In genomic region chr1:23578311-23578996, GRCh38 we compare ENCODE assay signal across 10 cellular contexts. TPM values are rescaled to one million over a fixed set of nuclear protein-coding genes. Genes with fewer than 3 reads are reported as not detected.
DNase-seq lines count a peak whose midpoint lies in the region; ATAC-seq and TF ChIP-seq lines count a peak whose summit lies in the region.
"Had no signal": no experiment of that assay in that cellular context is flagged by ENCODE, and none has a peak within 500 bp of the region (broad histone marks: within the 10 kb centered on the region; RNA-seq: fewer than 3 reads in every experiment).

No MANE protein-coding gene starts in this region.

- ATAC-seq in left ventricle myocardium superior (no peak), mucosa of descending colon (peak; percentile 33), HG03460 (IDR thresholded peaks at IDR 0.05; ENCODE audit: unreplicated experiment) (no peak), HG03521 (IDR thresholded peaks at IDR 0.05; ENCODE audit: unreplicated experiment) (no peak)
- ATAC-seq in activated naive CD8-positive, alpha-beta T cell treated with anti-CD3 and anti-CD28 coated beads, Interleukin-2, amount 10 ng/mL, durations not matched to agents 7 days and 5 days (ENCODE audit: low read depth): no peak

- peaks cover 51% of the 10 kb centered on the region for H3K4me1 Mint-ChIP-seq in activated naive CD8-positive, alpha-beta T cell treated with anti-CD3 and anti-CD28 coated beads, Interleukin-2, amount 10 ng/mL, durations not matched to agents 7 days and 5 days

- no peaks in the 10 kb centered on the region for H3K9me3 Mint-ChIP-seq in activated naive CD8-positive, alpha-beta T cell treated with anti-CD3 and anti-CD28 coated beads, Interleukin-2, amount 10 ng/mL, durations not matched to agents 7 days and 5 days

- H3K4me1 ChIP-seq in cardiac muscle cell (ENCODE audit: low read depth) (peaks cover 42% of the 10 kb centered on the region), mucosa of descending colon (ENCODE audit: low read depth) (peaks cover 10% of the 10 kb centered on the region), vagina (peaks cover 25% of the 10 kb centered on the region)

- H3K36me3 Mint-ChIP-seq in activated naive CD8-positive, alpha-beta T cell treated with anti-CD3 and anti-CD28 coated beads, Interleukin-2, amount 10 ng/mL, durations not matched to agents 7 days and 5 days: no peaks in the 10 kb centered on the region

- intact Hi-C loops in left ventricle myocardium superior (cut with micrococcal nuclease): no loop called here
- intact Hi-C loops in mucosa of descending colon (cut with DNase I, micrococcal nuclease): no loop called here
- intact Hi-C loops in vagina (cut with DNase I): no loop called here

- TF ChIP-seq CTCF in cardiac muscle cell (IDR thresholded peaks at IDR 0.05; ENCODE audit: low read depth, low read length): no peak
- no peak for TF ChIP-seq CTCF in mucosa of descending colon (IDR thresholded peaks at IDR 0.05)
- TF ChIP-seq CTCF in vagina (IDR thresholded peaks at IDR 0.05): no peak

- H3K27ac ChIP-seq in cardiac muscle cell: peak overlapping the region; percentile 98
- peak overlapping the region; percentile 77 for H3K27ac ChIP-seq in vagina

- H3K36me3 ChIP-seq in cardiac muscle cell: no peaks in the 10 kb centered on the region
- H3K36me3 ChIP-seq in mucosa of descending colon (ENCODE audit: low read depth): no peaks in the 10 kb centered on the region
- no peaks in the 10 kb centered on the region for H3K36me3 ChIP-seq in vagina

- peak overlapping the region; percentile 76 for H3K27ac Mint-ChIP-seq in activated naive CD8-positive, alpha-beta T cell treated with anti-CD3 and anti-CD28 coated beads, Interleukin-2, amount 10 ng/mL, durations not matched to agents 7 days and 5 days

- no peaks in the 10 kb centered on the region for H3K27me3 Mint-ChIP-seq in activated naive CD8-positive, alpha-beta T cell treated with anti-CD3 and anti-CD28 coated beads, Interleukin-2, amount 10 ng/mL, durations not matched to agents 7 days and 5 days

- POLR2A ChIA-PET in activated naive CD8-positive, alpha-beta T cell treated with anti-CD3 and anti-CD28 coated beads, Interleukin-2, amount 10 ng/mL, durations not matched to agents 7 days and 5 days (lab: Charles Lee): interaction anchor here (1.0 to 5.0 kb wide), 5 partner anchors 14 to 23 kb away, joined by 3 to 74 read pairs (median 44); partner anchors contain the start of gene ID3

- peak overlapping the region; percentile 75 for H3K4me3 Mint-ChIP-seq in activated naive CD8-positive, alpha-beta T cell treated with anti-CD3 and anti-CD28 coated beads, Interleukin-2, amount 10 ng/mL, durations not matched to agents 7 days and 5 days

- H3K9me3 ChIP-seq in cardiac muscle cell (ENCODE audit: low read depth) (no peaks in the 10 kb centered on the region), mucosa of descending colon (no peaks in the 10 kb centered on the region), vagina (no peaks in the 10 kb centered on the region)

- H3K4me3 ChIP-seq in cardiac muscle cell (no peak overlapping the region), mucosa of descending colon (no peak overlapping the region), vagina (no peak overlapping the region)
- H3K4me3 ChIP-seq: lung had no signal

- H3K27me3 ChIP-seq in cardiac muscle cell (no peaks in the 10 kb centered on the region), vagina (no peaks in the 10 kb centered on the region)

- DNase-seq in cardiac muscle cell (ENCODE audit: low read depth in 1 of 2, low spot score in 1 of 2): peak in 1 of 2 donors; percentile 48
- no peak for DNase-seq in left ventricle myocardium superior
- DNase-seq in activated naive CD8-positive, alpha-beta T cell treated with anti-CD3 and anti-CD28 coated beads, Interleukin-2, amount 10 ng/mL, durations not matched to agents 7 days and 5 days: no peak
- no peak for DNase-seq in mucosa of descending colon
- DNase-seq in vagina (ENCODE audit: extremely low spot score in 2 of 2): no peak
- DNase-seq in NCI-H1694 treated with DMSO at 0.1 percent for 48 hours (lab: John Stamatoyannopoulos, UW): no peak
- DNase-seq: KBM-7 had no signal

- TF ChIP-seq POLR2A in vagina (IDR thresholded peaks at IDR 0.05): no peak

RNA-seq across cellular contexts. Expression of gene ID3, which starts 19.2 kb away (rescaled TPM):
- total RNA-seq in cardiac muscle cell (698 and 784 TPM in 2 replicates), left ventricle myocardium superior (82.4 TPM), mucosa of descending colon (100 to 1,000 TPM in 2 of 3 donors, 10 to 100 TPM in 1; 83.0 to 316 (median 121) TPM), vagina (358 TPM)
- polyA plus RNA-seq in cardiac muscle cell: 703 and 1,027 TPM in 2 replicates
- total RNA-seq in activated naive CD8-positive, alpha-beta T cell treated with anti-CD3 and anti-CD28 coated beads, Interleukin-2, amount 10 ng/mL, durations not matched to agents 7 days and 5 days: 10 to 100 TPM; 44.0 to 51.1 TPM

RNA-seq across cellular contexts. Expression of gene E2F2, which starts 47.4 kb away (rescaled TPM):
- total RNA-seq in cardiac muscle cell: 2.1 and 2.5 TPM in 2 replicates
- polyA plus RNA-seq in cardiac muscle cell: 2.2 and 2.7 TPM in 2 replicates
- total RNA-seq in left ventricle myocardium superior: 0.35 TPM
- 10 to 100 TPM; 44.2 to 45.1 TPM for total RNA-seq in activated naive CD8-positive, alpha-beta T cell treated with anti-CD3 and anti-CD28 coated beads, Interleukin-2, amount 10 ng/mL, durations not matched to agents 7 days and 5 days
- 10 to 100 TPM in 2 of 3 donors, 1 to 10 TPM in 1; 8.6 to 18.0 (median 14.5) TPM for total RNA-seq in mucosa of descending colon
- 2.9 TPM for total RNA-seq in vagina
